Comparison of ENCODE assay signal across 7 cellular contexts in genomic region chr2:54595999-54596903, GRCh38.
DNase-seq lines count a peak whose midpoint lies in the region; ATAC-seq and TF ChIP-seq lines count a peak whose summit lies in the region.

No MANE protein-coding gene starts in this region.

- no peak for TF ChIP-seq EP300 in stomach (IDR thresholded peaks at IDR 0.05)

- H3K4me3 Mint-ChIP-seq in activated naive CD8-positive, alpha-beta T cell treated with anti-CD3 and anti-CD28 coated beads, Interleukin-2, amount 50 U/mL, for 24 hours: peak overlapping the region; percentile 71

- TF ChIP-seq POLR2A in stomach (IDR thresholded peaks at IDR 0.05): no peak

- H3K27ac ChIP-seq in stomach: peak overlapping the region in 4 of 5 donors; percentile 26 to 81 (median 66)

- H3K4me1 ChIP-seq in stomach: peaks cover 63 to 90% (median 75%) of the 10 kb centered on the region in 4 donors

- H3K9me3 ChIP-seq in stomach: no peaks in the 10 kb centered on the region

- H3K27me3 Mint-ChIP-seq in activated naive CD8-positive, alpha-beta T cell treated with anti-CD3 and anti-CD28 coated beads, Interleukin-2, amount 50 U/mL, for 24 hours: no peaks in the 10 kb centered on the region

- TF ChIP-seq CTCF in stomach (IDR thresholded peaks at IDR 0.05): no peak

- intact Hi-C loops in stomach (cut with DNase I; ENCODE audit: low total_unique reads): no loop called here

- DNase-seq in NCI-H2107 (lab: John Stamatoyannopoulos, UW): peak; percentile 10
- no peak for DNase-seq in activated naive CD8-positive, alpha-beta T cell treated with anti-CD3 and anti-CD28 coated beads, Interleukin-2, amount 50 U/mL, for 24 hours
- DNase-seq in left lobe of liver (ENCODE audit: low spot score): peak; percentile 44
- DNase-seq in stomach: no peak
- no peak for DNase-seq in RKO (ENCODE audit: low spot score)
- DNase-seq in AG08396 (ENCODE audit: low spot score): no peak

- peak; percentile 12 for ATAC-seq in activated naive CD8-positive, alpha-beta T cell treated with anti-CD3 and anti-CD28 coated beads, Interleukin-2, amount 50 U/mL, for 24 hours
- peak; percentile 50 for ATAC-seq in left lobe of liver
- ATAC-seq in GM18520 (IDR thresholded peaks at IDR 0.05; ENCODE audit: unreplicated experiment): no peak

- 51 to 61% (median 55%) methylated on average over 15 of the region's 15 CpGs for WGBS in stomach, 5 donors

- H3K9me3 Mint-ChIP-seq in activated naive CD8-positive, alpha-beta T cell treated with anti-CD3 and anti-CD28 coated beads, Interleukin-2, amount 50 U/mL, for 24 hours: no peaks in the 10 kb centered on the region

- H3K27me3 ChIP-seq in stomach: no peaks in the 10 kb centered on the region

- H3K4me3 ChIP-seq in stomach: peak overlapping the region in 1 of 4 donors; percentile 0

- H3K4me1 Mint-ChIP-seq in activated naive CD8-positive, alpha-beta T cell treated with anti-CD3 and anti-CD28 coated beads, Interleukin-2, amount 50 U/mL, for 24 hours: peaks cover 89% of the 10 kb centered on the region

- H3K36me3 Mint-ChIP-seq in activated naive CD8-positive, alpha-beta T cell treated with anti-CD3 and anti-CD28 coated beads, Interleukin-2, amount 50 U/mL, for 24 hours (ENCODE audit: low read depth): peaks cover 14% of the 10 kb centered on the region

- peak overlapping the region; percentile 90 for H3K27ac Mint-ChIP-seq in activated naive CD8-positive, alpha-beta T cell treated with anti-CD3 and anti-CD28 coated beads, Interleukin-2, amount 50 U/mL, for 24 hours

- peaks cover 0 to 26% (median 20%) of the 10 kb centered on the region in 4 donors for H3K36me3 ChIP-seq in stomach

Comparison
In these comparisons a context has a peak if more than half of its experiments do, and no peak if none do; other contexts are left out.
1. DNase-seq: peak in NCI-H2107 (single experiment) and left lobe of liver (single experiment); none in activated naive CD8-positive, alpha-beta T cell treated with anti-CD3 and anti-CD28 coated beads, Interleukin-2, amount 50 U/mL, for 24 hours (single experiment), stomach (single experiment), RKO (single experiment) and AG08396 (single experiment).